Comparison of ENCODE assay signal across 1 cellular context in the genomic region with DNA sequence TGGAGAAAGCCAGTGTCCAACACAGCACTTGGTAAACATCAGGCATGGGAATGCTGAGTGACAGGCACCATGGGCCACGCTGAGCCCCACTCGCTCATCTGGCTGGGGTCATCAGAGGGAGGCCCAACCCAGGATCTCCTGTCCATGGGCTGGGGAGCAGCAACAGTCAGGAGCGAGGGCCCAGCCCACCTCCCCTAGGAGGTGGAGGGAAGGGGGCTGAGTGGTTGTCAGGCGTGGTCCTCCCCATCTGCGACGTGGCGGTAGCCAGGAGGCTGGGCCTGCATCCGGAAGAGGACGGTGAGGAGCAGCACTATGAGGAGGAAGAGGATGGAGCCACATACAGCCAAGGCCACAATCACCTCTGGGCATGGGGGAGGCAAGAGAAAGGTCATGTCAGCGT.
TF ChIP-seq lines count a peak whose summit lies in the region.

No MANE protein-coding gene starts in this region.

TF ChIP-seq in HCT116, 20 proteins besides CTCF, POLR2A, EP300 and RAD21 (continued from another document):
- TF ChIP-seq, protein P1, sequence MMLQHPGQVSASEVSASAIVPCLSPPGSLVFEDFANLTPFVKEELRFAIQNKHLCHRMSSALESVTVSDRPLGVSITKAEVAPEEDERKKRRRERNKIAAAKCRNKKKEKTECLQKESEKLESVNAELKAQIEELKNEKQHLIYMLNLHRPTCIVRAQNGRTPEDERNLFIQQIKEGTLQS (IDR thresholded peaks at IDR 0.05), result no peak
- TF ChIP-seq POLR2AphosphoS5 (IDR thresholded peaks at IDR 0.05; ENCODE audit: low read depth, low read length) (peak; percentile 40; the same call in 1 of the 2 replicates), ELF1 (IDR thresholded peaks at IDR 0.05; ENCODE audit: borderline replicate concordance, low read depth) (no peak)
TF ChIP-seq in HCT116: peak in this region for 1.
